ENCODE assay signal across 8 cellular contexts in genomic region chr17:80008383-80008840, GRCh38. TPM values are rescaled to one million over a fixed set of nuclear protein-coding genes. Genes with fewer than 3 reads are reported as not detected.
DNase-seq lines count a peak whose midpoint lies in the region; ATAC-seq and TF ChIP-seq lines count a peak whose summit lies in the region.

No MANE protein-coding gene starts in this region.

- CTCF ChIA-PET in HEK293 (lab: Yijun Ruan, JAX): interaction anchor here (0.5 to 6.9 kb wide), 61 partner anchors 9 to 1307 kb away, joined by 3 to 58 read pairs (median 4); partner anchors contain the start of genes ENDOV, GAA and TBC1D16

- DNase-seq in BE2C: peak; percentile 87
- DNase-seq in NCI-H526 treated with DMSO at 0.1 percent for 48 hours (lab: John Stamatoyannopoulos, UW): peak; percentile 30
- DNase-seq in activated CD4-positive, alpha-beta T cell treated with anti-CD3 and anti-CD28 coated beads, Interleukin-2, amount 50 U/mL, for 24 hours (ENCODE audit: low read depth in 1 of 2, low spot score in 1 of 2): peak; percentile 61 to 69
- DNase-seq in coronary artery (ENCODE audit: low spot score): no peak
- DNase-seq in lung (ENCODE audit: low spot score): peak; percentile 85
- peak; percentile 39 to 50 for DNase-seq in stimulated activated CD8-positive, alpha-beta memory T cell treated with anti-CD3 and anti-CD28 coated beads, Interleukin-15, amount 100 ng/mL, for 4 hours (ENCODE audit: low read depth in 2 of 2)

- ATAC-seq in lung (ENCODE audit: insufficient read depth, low FRiP score) (peak; percentile 88), GM21825 (IDR thresholded peaks at IDR 0.05; ENCODE audit: unreplicated experiment) (no peak)

- no peaks in the 10 kb centered on the region for H3K4me1 ChIP-seq in BE2C
- H3K4me1 ChIP-seq in HEK293 (ENCODE audit: control insufficient read depth, insufficient read depth, low read length): no peaks in the 10 kb centered on the region
- H3K4me1 ChIP-seq in lung (ENCODE audit: control insufficient read depth in 2 of 2, insufficient read depth in 2 of 2, low read length in 2 of 2): no peaks in the 10 kb centered on the region

- H3K9me3 ChIP-seq in BE2C (no peaks in the 10 kb centered on the region), HEK293 (ENCODE audit: control insufficient read depth, insufficient read depth, low read depth, low read length) (no peaks in the 10 kb centered on the region), lung (ENCODE audit: control insufficient read depth in 2 of 2, insufficient read depth in 1 of 2, low read length in 1 of 2) (no peaks in the 10 kb centered on the region)

- POLR2A ChIA-PET in HEK293 (lab: Yijun Ruan, JAX): interaction anchor here (0.5 to 1.8 kb wide), 9 partner anchors 15 to 200 kb away, joined by 3 to 8 read pairs (median 3); partner anchors contain the start of gene GAA

- H3K27ac ChIP-seq in HEK293 (ENCODE audit: extremely low read depth, low read depth, low read length): no peak overlapping the region
- no peak overlapping the region for H3K27ac ChIP-seq in coronary artery
- H3K27ac ChIP-seq in lung (ENCODE audit: low read depth in 1 of 2, low read length in 1 of 2): no peak overlapping the region

- H3K4me3 ChIP-seq in BE2C (ENCODE audit: low read depth, low read length) (no peak overlapping the region), HEK293 (ENCODE audit: low read depth, low read length) (no peak overlapping the region), coronary artery (no peak overlapping the region), lung (no peak overlapping the region)

- no peaks in the 10 kb centered on the region for H3K27me3 ChIP-seq in BE2C
- no peaks in the 10 kb centered on the region for H3K27me3 ChIP-seq in lung (ENCODE audit: control insufficient read depth, insufficient read depth)

- TF ChIP-seq CTCF in BE2C (IDR thresholded peaks at IDR 0.05; ENCODE audit: low read depth, low read length): peak; percentile 87
- peak; percentile 94 for TF ChIP-seq CTCF in HEK293 (tag by site-specific recombination; IDR thresholded peaks at IDR 0.05)
- TF ChIP-seq CTCF in coronary artery (IDR thresholded peaks at IDR 0.05): peak; percentile 87
- TF ChIP-seq CTCF in lung (IDR thresholded peaks at IDR 0.05; ENCODE audit: control extremely low read depth, extremely low read depth): peak; percentile 83

- H3K36me3 ChIP-seq in BE2C: peaks cover 8% of the 10 kb centered on the region
- H3K36me3 ChIP-seq in HEK293 (ENCODE audit: control insufficient read depth in 2 of 2, insufficient read depth in 1 of 2, low read length in 2 of 2): peaks cover 0 to 36% of the 10 kb centered on the region in 2 experiments; a peak in 2 of 3 replicates
- peaks cover 0 to 19% of the 10 kb centered on the region in 2 donors for H3K36me3 ChIP-seq in lung (ENCODE audit: control insufficient read depth in 2 of 2, insufficient read depth in 2 of 2, low read length in 2 of 2)

- 15 to 24% methylated on average over 15 to 17 of the region's 17 CpGs for WGBS in lung, 2 donors

TF ChIP-seq in HEK293, 187 proteins besides CTCF, POLR2A, EP300 and RAD21 (continues in another document):
- no peak for TF ChIP-seq ZSCAN23 (tag by site-specific recombination; IDR thresholded peaks at IDR 0.05)
- TF ChIP-seq ZSCAN16 (tag by site-specific recombination; IDR thresholded peaks at IDR 0.05): no peak
- no peak for TF ChIP-seq ZNF202 (tag by site-specific recombination; IDR thresholded peaks at IDR 0.05; ENCODE audit: borderline replicate concordance)
- TF ChIP-seq OSR2 (tag by site-specific recombination; IDR thresholded peaks at IDR 0.05): no peak
- no peak for TF ChIP-seq ZNF843 (tag by site-specific recombination; IDR thresholded peaks at IDR 0.05)
- no peak for TF ChIP-seq ZNF776 (tag by site-specific recombination; IDR thresholded peaks at IDR 0.05; ENCODE audit: borderline replicate concordance)
- TF ChIP-seq ZNF560 (tag by site-specific recombination; IDR thresholded peaks at IDR 0.05; ENCODE audit: borderline replicate concordance): no peak
- TF ChIP-seq ZNF16 (tag by site-specific recombination; IDR thresholded peaks at IDR 0.05; ENCODE audit: low read depth): no peak
- TF ChIP-seq ZNF394 (tag by site-specific recombination; IDR thresholded peaks at IDR 0.05; ENCODE audit: borderline replicate concordance): no peak
- TF ChIP-seq ZNF174 (tag by site-specific recombination; IDR thresholded peaks at IDR 0.05): no peak
- peak; percentile 22; the same call in 1 of the 2 replicates for TF ChIP-seq IKZF3 (tag by site-specific recombination; IDR thresholded peaks at IDR 0.05)
- 0 out of 2 replicates have a peak, but pooled peaks have one; percentile 41 for TF ChIP-seq TCF7L2 (IDR thresholded peaks at IDR 0.05; ENCODE audit: borderline replicate concordance, low read depth, low read length)
- TF ChIP-seq ZBTB44 (tag by site-specific recombination; IDR thresholded peaks at IDR 0.05): no peak
- TF ChIP-seq, protein P1, sequence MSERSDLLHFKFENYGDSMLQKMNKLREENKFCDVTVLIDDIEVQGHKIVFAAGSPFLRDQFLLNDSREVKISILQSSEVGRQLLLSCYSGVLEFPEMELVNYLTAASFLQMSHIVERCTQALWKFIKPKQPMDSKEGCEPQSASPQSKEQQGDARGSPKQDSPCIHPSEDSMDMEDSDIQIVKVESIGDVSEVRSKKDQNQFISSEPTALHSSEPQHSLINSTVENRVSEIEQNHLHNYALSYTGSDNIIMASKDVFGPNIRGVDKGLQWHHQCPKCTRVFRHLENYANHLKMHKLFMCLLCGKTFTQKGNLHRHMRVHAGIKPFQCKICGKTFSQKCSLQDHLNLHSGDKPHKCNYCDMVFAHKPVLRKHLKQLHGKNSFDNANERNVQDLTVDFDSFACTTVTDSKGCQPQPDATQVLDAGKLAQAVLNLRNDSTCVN (tag by site-specific recombination; optimal IDR thresholded peaks at IDR 0.05): peak; percentile 7
- TF ChIP-seq ZIC2 (tag by site-specific recombination; IDR thresholded peaks at IDR 0.05): peak; percentile 99
- peak; percentile 39; the same call in 1 of the 2 replicates for TF ChIP-seq ZNF324 (tag by site-specific recombination; IDR thresholded peaks at IDR 0.05)
- TF ChIP-seq ZNF645 (tag by site-specific recombination; IDR thresholded peaks at IDR 0.05): no peak
- TF ChIP-seq YY2 (tag by site-specific recombination; IDR thresholded peaks at IDR 0.05): no peak
- TF ChIP-seq, protein P2, sequence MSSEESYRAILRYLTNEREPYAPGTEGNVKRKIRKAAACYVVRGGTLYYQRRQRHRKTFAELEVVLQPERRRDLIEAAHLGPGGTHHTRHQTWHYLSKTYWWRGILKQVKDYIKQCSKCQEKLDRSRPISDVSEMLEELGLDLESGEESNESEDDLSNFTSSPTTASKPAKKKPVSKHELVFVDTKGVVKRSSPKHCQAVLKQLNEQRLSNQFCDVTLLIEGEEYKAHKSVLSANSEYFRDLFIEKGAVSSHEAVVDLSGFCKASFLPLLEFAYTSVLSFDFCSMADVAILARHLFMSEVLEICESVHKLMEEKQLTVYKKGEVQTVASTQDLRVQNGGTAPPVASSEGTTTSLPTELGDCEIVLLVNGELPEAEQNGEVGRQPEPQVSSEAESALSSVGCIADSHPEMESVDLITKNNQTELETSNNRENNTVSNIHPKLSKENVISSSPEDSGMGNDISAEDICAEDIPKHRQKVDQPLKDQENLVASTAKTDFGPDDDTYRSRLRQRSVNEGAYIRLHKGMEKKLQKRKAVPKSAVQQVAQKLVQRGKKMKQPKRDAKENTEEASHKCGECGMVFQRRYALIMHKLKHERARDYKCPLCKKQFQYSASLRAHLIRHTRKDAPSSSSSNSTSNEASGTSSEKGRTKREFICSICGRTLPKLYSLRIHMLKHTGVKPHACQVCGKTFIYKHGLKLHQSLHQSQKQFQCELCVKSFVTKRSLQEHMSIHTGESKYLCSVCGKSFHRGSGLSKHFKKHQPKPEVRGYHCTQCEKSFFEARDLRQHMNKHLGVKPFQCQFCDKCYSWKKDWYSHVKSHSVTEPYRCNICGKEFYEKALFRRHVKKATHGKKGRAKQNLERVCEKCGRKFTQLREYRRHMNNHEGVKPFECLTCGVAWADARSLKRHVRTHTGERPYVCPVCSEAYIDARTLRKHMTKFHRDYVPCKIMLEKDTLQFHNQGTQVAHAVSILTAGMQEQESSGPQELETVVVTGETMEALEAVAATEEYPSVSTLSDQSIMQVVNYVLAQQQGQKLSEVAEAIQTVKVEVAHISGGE (tag by site-specific recombination; conservative IDR thresholded peaks at IDR 0.05; ENCODE audit: low read depth): no peak
- TF ChIP-seq ZNF837 (tag by site-specific recombination; IDR thresholded peaks at IDR 0.05): no peak
- TF ChIP-seq SCRT1 (tag by site-specific recombination; IDR thresholded peaks at IDR 0.05; ENCODE audit: borderline replicate concordance): no peak
- TF ChIP-seq ZNF670 (tag by site-specific recombination; IDR thresholded peaks at IDR 0.05; ENCODE audit: low read depth): no peak

RNA-seq across cellular contexts. Expression of gene TBC1D16, which starts 27.3 kb away (rescaled TPM):
- 6.8 TPM for polyA plus RNA-seq in BE2C (2012; ENCODE audit: insufficient read depth, insufficient read length, low read depth)
- total RNA-seq in lung: 10 to 100 TPM; 13.1 to 48.5 TPM
- 10 to 100 TPM in 1 of 2 donors, 1 to 10 TPM in 1; 7.3 to 19.8 TPM for polyA plus RNA-seq in lung

RNA-seq across cellular contexts. Expression of gene CCDC40, which starts 28.0 kb away (rescaled TPM):
- 6.0 TPM for polyA plus RNA-seq in BE2C (2012; ENCODE audit: insufficient read depth, insufficient read length, low read depth)
- 10 to 100 TPM in 1 of 2 donors, 1 to 10 TPM in 1; 8.0 to 34.5 TPM for total RNA-seq in lung
- 1 to 10 TPM; 6.0 to 6.5 TPM for polyA plus RNA-seq in lung
